ENCODE assay signal across 21 cellular contexts in genomic region chr7:30525409-30525808, GRCh38.
"Had no signal": no experiment of that assay in that cellular context is flagged by ENCODE, and none has a peak within 500 bp of the region (broad histone marks: within the 10 kb centered on the region; RNA-seq: fewer than 3 reads in every experiment).

No MANE protein-coding gene starts in this region.

- H3K36me3 Mint-ChIP-seq: natural killer cell had no signal

- H3K27ac Mint-ChIP-seq: progenitor cell of endocrine pancreas had no signal

- H3K36me3 ChIP-seq: colonic mucosa, pancreas, suprapubic skin, thyroid gland, upper lobe of left lung, uterus had no signal

- FAIRE-seq: frontal cortex, islet of Langerhans, pancreas had no signal

- H3K4me3 ChIP-seq: colonic mucosa, heart left ventricle, pancreas, suprapubic skin, thyroid gland, upper lobe of left lung, uterus had no signal

- H3K9me3 Mint-ChIP-seq: natural killer cell; neural crest cell; stimulated activated effector memory CD8-positive, alpha-beta T cell treated with anti-CD3 and anti-CD28 coated beads, Interleukin-12 subunit alpha, Interleukin-12 subunit beta, amount 100 ng/mL, for 72 hours had no signal

- H3K27ac ChIP-seq: colonic mucosa, heart left ventricle, pancreas, suprapubic skin, thyroid gland, upper lobe of left lung, uterus had no signal

- DNase-seq: colonic mucosa; effector CD8-positive, alpha-beta T cell; heart left ventricle; hypothalamus; kidney glomerular epithelial cell; natural killer cell; nucleus accumbens; right cardiac atrium; stimulated activated CD4-positive, alpha-beta T cell treated with anti-CD3 and anti-CD28 coated beads, Interleukin-4, amount 100 ng/mL, for 1 hour; stimulated activated CD8-positive, alpha-beta memory T cell treated with anti-CD3 and anti-CD28 coated beads, Interleukin-4, amount 100 ng/mL, for 48 hours; stimulated activated naive CD8-positive, alpha-beta T cell treated with anti-CD3 and anti-CD28 coated beads, Interleukin-15, Interleukin-2, amounts not matched to agents 100 U/mL and 50 U/mL, for 24 hours; thyroid gland; upper lobe of left lung; uterus had no signal

- H3K4me3 Mint-ChIP-seq: natural killer cell; neural crest cell; stimulated activated effector memory CD8-positive, alpha-beta T cell treated with anti-CD3 and anti-CD28 coated beads, Interleukin-12 subunit alpha, Interleukin-12 subunit beta, amount 100 ng/mL, for 72 hours had no signal

- H3K4me1 ChIP-seq: colonic mucosa, uterus had no signal

- H3K27me3 ChIP-seq: colonic mucosa, heart left ventricle, pancreas, suprapubic skin, thyroid gland, upper lobe of left lung, uterus had no signal

- H3K9me3 ChIP-seq: colonic mucosa, heart left ventricle, pancreas, suprapubic skin, thyroid gland, upper lobe of left lung, uterus had no signal

- ATAC-seq: heart left ventricle; natural killer cell; pancreas; right cardiac atrium; stimulated activated effector memory CD8-positive, alpha-beta T cell treated with anti-CD3 and anti-CD28 coated beads, Interleukin-12 subunit alpha, Interleukin-12 subunit beta, amount 100 ng/mL, for 72 hours; stimulated activated naive CD8-positive, alpha-beta T cell treated with anti-CD3 and anti-CD28 coated beads, Interleukin-15, Interleukin-2, amounts not matched to agents 100 U/mL and 50 U/mL, for 24 hours had no signal
